In the genomic region with DNA sequence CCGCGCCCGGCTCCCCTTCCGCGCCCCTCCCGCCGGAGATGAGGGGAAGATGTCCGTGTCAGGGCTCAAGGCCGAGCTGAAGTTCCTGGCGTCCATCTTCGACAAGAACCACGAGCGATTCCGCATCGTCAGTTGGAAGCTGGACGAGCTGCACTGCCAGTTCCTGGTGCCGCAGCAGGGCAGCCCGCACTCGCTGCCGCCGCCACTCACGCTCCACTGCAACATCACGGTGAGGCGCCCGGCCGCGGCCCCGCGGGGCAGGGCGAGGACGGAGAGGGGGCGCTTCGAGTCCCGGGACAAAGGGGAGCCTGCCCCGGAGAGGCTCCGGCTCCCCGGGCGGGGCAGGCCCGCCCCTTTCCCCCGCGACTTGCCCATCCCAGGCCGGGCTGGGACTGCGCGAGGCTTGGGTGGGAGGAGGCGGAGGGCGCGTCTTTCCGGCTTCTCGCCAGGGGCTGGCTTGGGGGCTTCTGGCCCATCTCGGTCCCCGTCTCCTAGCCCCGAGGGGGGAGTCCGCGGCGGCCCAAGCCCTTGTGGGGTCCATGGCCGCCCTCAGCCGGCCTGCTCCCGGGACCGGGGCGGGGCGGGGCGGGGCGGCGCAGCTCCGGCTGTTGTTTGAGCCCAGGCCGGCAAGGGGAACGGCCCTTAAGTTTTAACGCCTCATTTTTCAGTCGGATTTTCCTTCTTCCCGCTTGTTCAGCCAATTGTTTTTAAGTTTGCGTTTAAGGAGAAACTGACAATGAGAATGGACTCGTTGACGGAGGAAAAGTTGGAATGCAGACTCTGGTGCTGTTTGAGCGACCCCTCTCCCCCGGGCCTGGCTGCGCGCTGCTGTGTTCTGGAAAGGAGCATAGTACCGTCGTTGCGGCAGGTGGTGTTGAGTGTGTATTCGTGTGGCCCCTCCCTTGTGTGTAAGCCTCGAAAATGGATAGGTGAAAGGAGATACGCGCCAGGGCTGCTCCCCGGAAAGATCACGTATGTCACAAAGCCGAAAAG, we compare ENCODE assay signal across 8 cellular contexts. TPM values are rescaled to one million over a fixed set of nuclear protein-coding genes. Genes with fewer than 3 reads are reported as not detected.
DNase-seq lines count a peak whose midpoint lies in the region; ATAC-seq and TF ChIP-seq lines count a peak whose summit lies in the region.

No MANE protein-coding gene starts in this region.

- 0 out of 2 replicates have a peak, but pooled peaks cover 4% of the 10 kb centered on the region for H3K36me3 ChIP-seq in HUES6 (ENCODE audit: control insufficient read depth, insufficient read depth, low read length)
- H3K36me3 ChIP-seq in SK-N-MC (ENCODE audit: insufficient read depth, low read length): no peaks in the 10 kb centered on the region
- no peaks in the 10 kb centered on the region for H3K36me3 ChIP-seq in osteoblast (ENCODE audit: insufficient read depth, low read length)
- no peaks in the 10 kb centered on the region for H3K36me3 ChIP-seq in transverse colon

- H3K4me2 ChIP-seq in osteoblast (ENCODE audit: insufficient read depth, low read length): peak overlapping the region; percentile 95

- peak overlapping the region; percentile 91 for H3K9ac ChIP-seq in HUES6 (ENCODE audit: low read length)
- H3K9ac ChIP-seq in SK-N-MC (ENCODE audit: insufficient read length): peak overlapping the region; percentile 89

- TF ChIP-seq CTCF in CD4-positive, alpha-beta T cell (IDR thresholded peaks at IDR 0.05): no peak
- no peak for TF ChIP-seq CTCF in osteoblast (IDR thresholded peaks at IDR 0.05; ENCODE audit: extremely low read depth, low read depth, low read length)
- TF ChIP-seq CTCF in transverse colon (IDR thresholded peaks at IDR 0.05): no peak

- in situ Hi-C loops in transverse colon (cut with MboI; ENCODE audit: low pct_ligation_motif_present in 1 of 4, low pct_unique_long_range_greater_than_20kb in 1 of 4, low sequenced_read_pairs in 3 of 4): no loop called here

- H3K27me3 ChIP-seq in CD4-positive, alpha-beta T cell (ENCODE audit: control insufficient read depth, insufficient read depth, low read length): no peaks in the 10 kb centered on the region
- H3K27me3 ChIP-seq in HUES6 (ENCODE audit: control insufficient read depth, insufficient read depth, low read length) (peaks cover 14% of the 10 kb centered on the region), osteoblast (ENCODE audit: insufficient read depth, low read length) (no peaks in the 10 kb centered on the region), transverse colon (no peaks in the 10 kb centered on the region)

- peaks cover 48% of the 10 kb centered on the region for H3K79me2 ChIP-seq in osteoblast (ENCODE audit: insufficient read depth, low read length)

- TF ChIP-seq POLR2A in transverse colon (IDR thresholded peaks at IDR 0.05): peak; percentile 60

- DNase-seq in CD4-positive, alpha-beta T cell: peak; percentile 31 to 63 (median 47)
- DNase-seq in SK-N-MC (ENCODE audit: low read depth, low spot score) (no peak), head of caudate nucleus (peak; percentile 9 to 79 (median 54)), osteoblast (ENCODE audit: insufficient read length, low spot score, missing footprints) (peak; percentile 97), transverse colon (peak; percentile 70)
- DNase-seq in activated naive CD8-positive, alpha-beta T cell treated with anti-CD3 and anti-CD28 coated beads for 36 hours: peak; percentile 61

- peak overlapping the region; percentile 60 for H3K27ac ChIP-seq in CD4-positive, alpha-beta T cell (ENCODE audit: low read depth, low read length)
- peak overlapping the region; percentile 87 for H3K27ac ChIP-seq in HUES6 (ENCODE audit: low read depth, low read length)
- H3K27ac ChIP-seq in SK-N-MC: no peak overlapping the region; the same call in 1 of the 2 replicates
- H3K27ac ChIP-seq in osteoblast (ENCODE audit: low read depth, low read length): peak overlapping the region; percentile 45
- H3K27ac ChIP-seq in transverse colon: peak overlapping the region; percentile 93 to 97 (median 96)

- peak overlapping the region; percentile 91 for H3K27ac Mint-ChIP-seq in CD4-positive, alpha-beta T cell
- H3K27ac Mint-ChIP-seq in activated naive CD8-positive, alpha-beta T cell treated with anti-CD3 and anti-CD28 coated beads for 36 hours: peak overlapping the region; percentile 69

- peaks cover 21% of the 10 kb centered on the region for H4K20me1 ChIP-seq in osteoblast (ENCODE audit: insufficient read depth, low read length)

- POLR2A ChIA-PET in CD4-positive, alpha-beta T cell (lab: Charles Lee): interaction anchor here (0.7 to 3.1 kb wide), 14 partner anchors 12 to 849 kb away, joined by 3 to 26 read pairs (median 6); a partner anchor contains a TSS

- peak; percentile 70 for ATAC-seq in CD4-positive, alpha-beta T cell (ENCODE audit: poor library complexity)
- ATAC-seq in GM19468 (IDR thresholded peaks at IDR 0.05; ENCODE audit: extremely low read depth, unreplicated experiment): peak; percentile 9

- CTCF ChIA-PET in CD4-positive, alpha-beta T cell (lab: Charles Lee): interaction anchor here (1.6 kb wide), 1 partner anchor 18 kb away, joined by 3 read pairs; no protein-coding TSS in a partner anchor

- peaks cover 5% of the 10 kb centered on the region for H3K36me3 Mint-ChIP-seq in CD4-positive, alpha-beta T cell (ENCODE audit: low read depth)
- peaks cover 21% of the 10 kb centered on the region for H3K36me3 Mint-ChIP-seq in activated naive CD8-positive, alpha-beta T cell treated with anti-CD3 and anti-CD28 coated beads for 36 hours

- intact Hi-C loops in CD4-positive, alpha-beta T cell (cut with DNase I, micrococcal nuclease): loop anchor here (2.0 kb wide), 3 partner anchors 19 to 61 kb away; a partner anchor contains a TSS
- intact Hi-C loops in head of caudate nucleus (cut with DNase I) (no loop called here), transverse colon (cut with DNase I; ENCODE audit: low total_unique reads) (no loop called here)

- no peaks in the 10 kb centered on the region for H3K9me3 Mint-ChIP-seq in CD4-positive, alpha-beta T cell
- no peaks in the 10 kb centered on the region for H3K9me3 Mint-ChIP-seq in activated naive CD8-positive, alpha-beta T cell treated with anti-CD3 and anti-CD28 coated beads for 36 hours

- no peaks in the 10 kb centered on the region for H3K9me3 ChIP-seq in CD4-positive, alpha-beta T cell (ENCODE audit: control insufficient read depth, low read length)
- H3K9me3 ChIP-seq in HUES6 (ENCODE audit: control insufficient read depth, insufficient read depth, low read depth, low read length): no peaks in the 10 kb centered on the region
- H3K9me3 ChIP-seq in SK-N-MC (ENCODE audit: low read depth, low read length): no peaks in the 10 kb centered on the region
- no peaks in the 10 kb centered on the region for H3K9me3 ChIP-seq in osteoblast (ENCODE audit: low read depth, low read length)
- H3K9me3 ChIP-seq in transverse colon: no peaks in the 10 kb centered on the region

- H3K4me1 ChIP-seq in HUES6 (ENCODE audit: control insufficient read depth, insufficient read depth, low read length) (peaks cover 36% of the 10 kb centered on the region), osteoblast (ENCODE audit: insufficient read depth, low read length) (peaks cover 13% of the 10 kb centered on the region), transverse colon (peaks cover 19 to 52% (median 36%) of the 10 kb centered on the region in 4 donors)

- H3K4me1 Mint-ChIP-seq in CD4-positive, alpha-beta T cell (ENCODE audit: low read depth): peaks cover 54% of the 10 kb centered on the region
- peaks cover 37% of the 10 kb centered on the region for H3K4me1 Mint-ChIP-seq in activated naive CD8-positive, alpha-beta T cell treated with anti-CD3 and anti-CD28 coated beads for 36 hours

- peak overlapping the region; percentile 93 for H3K4me3 Mint-ChIP-seq in CD4-positive, alpha-beta T cell
- peak overlapping the region; percentile 86 for H3K4me3 Mint-ChIP-seq in activated naive CD8-positive, alpha-beta T cell treated with anti-CD3 and anti-CD28 coated beads for 36 hours

- no peaks in the 10 kb centered on the region for H3K27me3 Mint-ChIP-seq in CD4-positive, alpha-beta T cell
- H3K27me3 Mint-ChIP-seq in activated naive CD8-positive, alpha-beta T cell treated with anti-CD3 and anti-CD28 coated beads for 36 hours: peaks cover 18% of the 10 kb centered on the region

- H2AFZ ChIP-seq in osteoblast (ENCODE audit: low read length): peak overlapping the region; percentile 86

- TF ChIP-seq EP300 in transverse colon (IDR thresholded peaks at IDR 0.05; ENCODE audit: low read depth): no peak

- WGBS in transverse colon (ENCODE audit: low coverage in 1 of 2), 2 donors: 0 to 1% methylated on average over 2 to 73 of the region's 87 CpGs

- peak overlapping the region; percentile 75 for H3K4me3 ChIP-seq in HUES6 (ENCODE audit: low read depth, low read length)
- peak overlapping the region; percentile 97 for H3K4me3 ChIP-seq in SK-N-MC
- H3K4me3 ChIP-seq in osteoblast (ENCODE audit: insufficient read depth, low read length): peak overlapping the region; percentile 83
- H3K4me3 ChIP-seq in transverse colon: peak overlapping the region; percentile 75 to 95 (median 86)

RNA-seq across cellular contexts. Expression of a gene that starts 0.7 kb away (rescaled TPM):
- total RNA-seq in CD4-positive, alpha-beta T cell: 10 to 100 TPM; 29.3 to 33.5 TPM
- 10 to 100 TPM; 17.6 to 18.8 TPM for total RNA-seq in activated naive CD8-positive, alpha-beta T cell treated with anti-CD3 and anti-CD28 coated beads for 36 hours
- total RNA-seq in osteoblast: 66.2 and 67.2 TPM in 2 replicates
- 10 to 100 TPM; 21.2 to 53.7 (median 26.9) TPM for total RNA-seq in transverse colon

RNA-seq across cellular contexts. Expression of a gene that starts 59.8 kb away (rescaled TPM):
- 1 to 10 TPM; 5.4 to 7.4 TPM for total RNA-seq in CD4-positive, alpha-beta T cell
- 10 to 100 TPM; 48.2 to 49.5 TPM for total RNA-seq in activated naive CD8-positive, alpha-beta T cell treated with anti-CD3 and anti-CD28 coated beads for 36 hours
- total RNA-seq in osteoblast: 27.1 and 27.4 TPM in 2 replicates
- total RNA-seq in transverse colon: 10 to 100 TPM in 3 of 4 donors, 1 to 10 TPM in 1; 8.0 to 26.9 (median 18.5) TPM

Comparison
In these comparisons a context has a peak if more than half of its experiments do, and no peak if none do; other contexts are left out.
1. intact Hi-C loops: an anchor here in CD4-positive, alpha-beta T cell (2.0 kb wide); none called in head of caudate nucleus and transverse colon.